12 cellular contexts compared by ENCODE assay signal in the genomic region with DNA sequence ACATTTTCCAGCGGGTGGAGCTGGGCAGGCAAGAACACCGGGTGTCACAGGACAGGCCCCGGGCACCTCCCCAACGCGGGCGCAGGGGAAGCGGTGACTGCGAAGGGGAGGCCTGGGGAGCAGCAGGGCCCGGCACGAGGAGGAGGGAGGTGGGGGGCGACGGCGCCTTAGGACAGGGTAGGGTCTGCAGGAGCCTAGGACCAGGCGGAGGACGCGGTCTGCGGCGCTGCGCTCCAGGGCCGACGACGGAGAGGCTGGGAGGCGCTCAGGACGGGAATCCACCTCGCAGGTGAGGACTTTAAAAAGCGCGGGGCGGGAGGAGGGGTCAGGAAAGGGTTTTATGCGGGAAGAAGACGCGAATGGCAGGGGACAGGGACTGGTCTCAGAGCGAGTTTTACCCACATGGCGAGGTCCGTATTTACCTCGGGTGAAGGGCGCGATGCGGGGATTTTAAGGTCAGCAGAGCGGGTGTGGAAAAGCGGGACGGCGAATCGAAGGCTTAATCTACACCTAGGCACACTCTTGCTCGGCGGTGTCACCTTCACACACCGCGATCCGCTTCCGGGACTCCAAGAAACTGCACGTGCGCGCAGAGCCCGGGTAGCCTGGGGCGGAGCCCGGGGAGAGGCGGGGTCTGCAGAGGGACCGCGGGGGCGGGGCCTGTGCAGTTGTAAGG. TPM values are rescaled to one million over a fixed set of nuclear protein-coding genes. Genes with fewer than 3 reads are reported as not detected.
DNase-seq lines count a peak whose midpoint lies in the region; ATAC-seq and TF ChIP-seq lines count a peak whose summit lies in the region.
"Had no signal": no experiment of that assay in that cellular context is flagged by ENCODE, and none has a peak within 500 bp of the region (broad histone marks: within the 10 kb centered on the region; RNA-seq: fewer than 3 reads in every experiment).

No MANE protein-coding gene starts in this region.

- peaks cover 3% of the 10 kb centered on the region for H3K36me3 Mint-ChIP-seq in osteocyte (ENCODE audit: unreplicated experiment)

- intact Hi-C loops in mucosa of descending colon (cut with DNase I, micrococcal nuclease): no loop called here

- no peak overlapping the region for H3K27ac Mint-ChIP-seq in osteocyte (ENCODE audit: unreplicated experiment)

- H3K27me3 Mint-ChIP-seq in osteocyte (ENCODE audit: unreplicated experiment): no peaks in the 10 kb centered on the region

- peaks cover 24% of the 10 kb centered on the region for H3K9me3 Mint-ChIP-seq in osteocyte (ENCODE audit: unreplicated experiment)

- peak overlapping the region; percentile 8 to 19 for H3K4me3 ChIP-seq in foreskin fibroblast (ENCODE audit: low read depth in 1 of 2, low read length in 2 of 2)
- no peak overlapping the region for H3K4me3 ChIP-seq in mucosa of descending colon
- H3K4me3 ChIP-seq: GM12878 had no signal

- TF ChIP-seq CTCF in foreskin fibroblast (IDR thresholded peaks at IDR 0.05; ENCODE audit: low read depth, low read length) (no peak), osteocyte (IDR thresholded peaks at IDR 0.05) (no peak), mucosa of descending colon (IDR thresholded peaks at IDR 0.05) (no peak)

- ATAC-seq in HG03571 (IDR thresholded peaks at IDR 0.05; ENCODE audit: unreplicated experiment) (no peak), mucosa of descending colon (no peak)
- ATAC-seq: esophagus mucosa, GM12878 had no signal

- peak overlapping the region; percentile 67 for H3K4me3 Mint-ChIP-seq in osteocyte (ENCODE audit: unreplicated experiment)

- peaks cover 9% of the 10 kb centered on the region for H3K4me1 Mint-ChIP-seq in osteocyte (ENCODE audit: unreplicated experiment)

- DNase-seq in DMS79 treated with DMSO at 0.1 percent for 48 hours (lab: John Stamatoyannopoulos, UW) (peak; percentile 50), NCI-H69 (lab: John Stamatoyannopoulos, UW) (peak; percentile 60), foreskin fibroblast (peak; percentile 21 to 67), osteocyte (ENCODE audit: extremely low spot score, unreplicated experiment) (no peak), RKO (ENCODE audit: low spot score) (no peak), mucosa of descending colon (no peak)
- DNase-seq in activated CD4-positive, CD25-positive, alpha-beta regulatory T cell (lab: John Stamatoyannopoulos, UW): no peak
- DNase-seq: NCI-H2107 had no signal

- no peaks in the 10 kb centered on the region for H3K4me1 ChIP-seq in mucosa of descending colon (ENCODE audit: low read depth)

- peaks cover 90% of the 10 kb centered on the region for H3K9me3 ChIP-seq in mucosa of descending colon

- H3K36me3 ChIP-seq in mucosa of descending colon (ENCODE audit: low read depth): no peaks in the 10 kb centered on the region

RNA-seq across cellular contexts. Expression of gene ERVV-2, which starts 13.5 kb away (rescaled TPM):
- total RNA-seq in osteocyte (not detected in 2 replicates), mucosa of descending colon (not detected)
- total RNA-seq: activated CD8-positive, alpha-beta memory T cell treated with anti-CD3 and anti-CD28 coated beads for 36 hours; esophagus mucosa; GM12878 had no signal

RNA-seq across cellular contexts. Expression of gene ERVV-1, which starts 44.3 kb away (rescaled TPM):
- total RNA-seq in osteocyte (not detected in 2 replicates), mucosa of descending colon (not detected)
- total RNA-seq: activated CD8-positive, alpha-beta memory T cell treated with anti-CD3 and anti-CD28 coated beads for 36 hours; esophagus mucosa; GM12878 had no signal

RNA-seq across cellular contexts. Expression of gene ZNF160, which starts 45.2 kb away (rescaled TPM):
- total RNA-seq in osteocyte: 32.9 and 33.2 TPM in 2 replicates
- 10 to 100 TPM; 19.9 to 28.6 (median 28.0) TPM for total RNA-seq in mucosa of descending colon

Comparison
In these comparisons a context has a peak if more than half of its experiments do, and no peak if none do; other contexts are left out.
1. DNase-seq: peak in DMS79 treated with DMSO at 0.1 percent for 48 hours (single experiment), NCI-H69 (single experiment) and foreskin fibroblast (2 of 2); none in osteocyte (single experiment), RKO (single experiment), mucosa of descending colon (0 of 3) and activated CD4-positive, CD25-positive, alpha-beta regulatory T cell (0 of 4).